ENCODE assay signal across 1 cellular context in genomic region chr12:65930114-65930828, GRCh38.
TF ChIP-seq lines count a peak whose summit lies in the region.

No MANE protein-coding gene starts in this region.

TF ChIP-seq in HepG2, 621 proteins besides CTCF, POLR2A, EP300 and RAD21 (continued from another document):
- no peak for TF ChIP-seq PREB (CRISPR knock-in tag; IDR thresholded peaks at IDR 0.05)
- peak; percentile 52; the same call in 1 of the 2 replicates for TF ChIP-seq ZNF331 (CRISPR knock-in tag; IDR thresholded peaks at IDR 0.05)
- TF ChIP-seq SOX5 (CRISPR knock-in tag; IDR thresholded peaks at IDR 0.05; ENCODE audit: borderline replicate concordance), result peak; percentile 91; the same call in 1 of the 2 replicates
- no peak for TF ChIP-seq RBM39 (IDR thresholded peaks at IDR 0.05; ENCODE audit: low read depth, low read length, poor library complexity, severe bottlenecking)
- TF ChIP-seq ZBTB1 (CRISPR knock-in tag; IDR thresholded peaks at IDR 0.05; ENCODE audit: borderline replicate concordance), result no peak
- TF ChIP-seq MXD4 (CRISPR knock-in tag; IDR thresholded peaks at IDR 0.05), result no peak
- TF ChIP-seq, protein P1, sequence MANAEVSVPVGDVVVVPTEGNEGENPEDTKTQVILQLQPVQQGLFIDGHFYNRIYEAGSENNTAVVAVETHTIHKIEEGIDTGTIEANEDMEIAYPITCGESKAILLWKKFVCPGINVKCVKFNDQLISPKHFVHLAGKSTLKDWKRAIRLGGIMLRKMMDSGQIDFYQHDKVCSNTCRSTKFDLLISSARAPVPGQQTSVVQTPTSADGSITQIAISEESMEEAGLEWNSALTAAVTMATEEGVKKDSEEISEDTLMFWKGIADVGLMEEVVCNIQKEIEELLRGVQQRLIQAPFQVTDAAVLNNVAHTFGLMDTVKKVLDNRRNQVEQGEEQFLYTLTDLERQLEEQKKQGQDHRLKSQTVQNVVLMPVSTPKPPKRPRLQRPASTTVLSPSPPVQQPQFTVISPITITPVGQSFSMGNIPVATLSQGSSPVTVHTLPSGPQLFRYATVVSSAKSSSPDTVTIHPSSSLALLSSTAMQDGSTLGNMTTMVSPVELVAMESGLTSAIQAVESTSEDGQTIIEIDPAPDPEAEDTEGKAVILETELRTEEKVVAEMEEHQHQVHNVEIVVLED (CRISPR knock-in tag; IDR thresholded peaks at IDR 0.05; ENCODE audit: borderline replicate concordance), result peak; percentile 33; the same call in 1 of the 2 replicates
- no peak for TF ChIP-seq CERS6 (CRISPR knock-in tag; IDR thresholded peaks at IDR 0.05)
- no peak for TF ChIP-seq ZSCAN30 (CRISPR knock-in tag; IDR thresholded peaks at IDR 0.05)
- no peak for TF ChIP-seq CREB3 (CRISPR knock-in tag; IDR thresholded peaks at IDR 0.05)
- TF ChIP-seq, protein P2, sequence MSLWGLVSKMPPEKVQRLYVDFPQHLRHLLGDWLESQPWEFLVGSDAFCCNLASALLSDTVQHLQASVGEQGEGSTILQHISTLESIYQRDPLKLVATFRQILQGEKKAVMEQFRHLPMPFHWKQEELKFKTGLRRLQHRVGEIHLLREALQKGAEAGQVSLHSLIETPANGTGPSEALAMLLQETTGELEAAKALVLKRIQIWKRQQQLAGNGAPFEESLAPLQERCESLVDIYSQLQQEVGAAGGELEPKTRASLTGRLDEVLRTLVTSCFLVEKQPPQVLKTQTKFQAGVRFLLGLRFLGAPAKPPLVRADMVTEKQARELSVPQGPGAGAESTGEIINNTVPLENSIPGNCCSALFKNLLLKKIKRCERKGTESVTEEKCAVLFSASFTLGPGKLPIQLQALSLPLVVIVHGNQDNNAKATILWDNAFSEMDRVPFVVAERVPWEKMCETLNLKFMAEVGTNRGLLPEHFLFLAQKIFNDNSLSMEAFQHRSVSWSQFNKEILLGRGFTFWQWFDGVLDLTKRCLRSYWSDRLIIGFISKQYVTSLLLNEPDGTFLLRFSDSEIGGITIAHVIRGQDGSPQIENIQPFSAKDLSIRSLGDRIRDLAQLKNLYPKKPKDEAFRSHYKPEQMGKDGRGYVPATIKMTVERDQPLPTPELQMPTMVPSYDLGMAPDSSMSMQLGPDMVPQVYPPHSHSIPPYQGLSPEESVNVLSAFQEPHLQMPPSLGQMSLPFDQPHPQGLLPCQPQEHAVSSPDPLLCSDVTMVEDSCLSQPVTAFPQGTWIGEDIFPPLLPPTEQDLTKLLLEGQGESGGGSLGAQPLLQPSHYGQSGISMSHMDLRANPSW (CRISPR knock-in tag; IDR thresholded peaks at IDR 0.05; ENCODE audit: borderline replicate concordance), result 0 out of 2 replicates have a peak, but pooled peaks have one; percentile 90
- TF ChIP-seq ZBTB14 (CRISPR knock-in tag; IDR thresholded peaks at IDR 0.05), result no peak
- no peak for TF ChIP-seq MZF1 (CRISPR knock-in tag; IDR thresholded peaks at IDR 0.05; ENCODE audit: borderline replicate concordance)
- no peak for TF ChIP-seq PRMT3 (CRISPR knock-in tag; IDR thresholded peaks at IDR 0.05; ENCODE audit: borderline replicate concordance, low read depth)
- TF ChIP-seq LCORL (IDR thresholded peaks at IDR 0.05), result peak; percentile 58; the same call in 1 of the 2 replicates
- TF ChIP-seq LCORL (CRISPR knock-in tag; IDR thresholded peaks at IDR 0.05), result peak; percentile 90
- TF ChIP-seq KDM5A (IDR thresholded peaks at IDR 0.05; ENCODE audit: borderline replicate concordance, low read length), result no peak
- peak; percentile 91 for TF ChIP-seq SMAD3 (CRISPR knock-in tag; IDR thresholded peaks at IDR 0.05)
- peak; percentile 97 for TF ChIP-seq TCF7 (IDR thresholded peaks at IDR 0.05; ENCODE audit: low read depth)
- no peak for TF ChIP-seq ZSCAN29 (CRISPR knock-in tag; conservative IDR thresholded peaks at IDR 0.05)
- TF ChIP-seq ZNF235 (CRISPR knock-in tag; IDR thresholded peaks at IDR 0.05; ENCODE audit: borderline replicate concordance), result no peak
- no peak for TF ChIP-seq ZNF513 (CRISPR knock-in tag; conservative IDR thresholded peaks at IDR 0.05)
- TF ChIP-seq SIN3B (IDR thresholded peaks at IDR 0.05; ENCODE audit: low read length), result no peak
- TF ChIP-seq, protein P3, sequence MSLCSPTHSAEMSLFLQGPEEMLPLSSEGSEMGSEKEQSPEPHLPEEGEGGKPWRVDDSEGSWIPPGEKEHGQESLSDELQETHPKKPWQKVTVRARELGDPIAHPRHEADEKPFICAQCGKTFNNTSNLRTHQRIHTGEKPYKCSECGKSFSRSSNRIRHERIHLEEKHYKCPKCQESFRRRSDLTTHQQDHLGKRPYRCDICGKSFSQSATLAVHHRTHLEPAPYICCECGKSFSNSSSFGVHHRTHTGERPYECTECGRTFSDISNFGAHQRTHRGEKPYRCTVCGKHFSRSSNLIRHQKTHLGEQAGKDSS (CRISPR knock-in tag; IDR thresholded peaks at IDR 0.05; ENCODE audit: borderline replicate concordance, low read depth), result no peak
- peak; percentile 44; the same call in 1 of the 2 replicates for TF ChIP-seq ZBTB26 (CRISPR knock-in tag; IDR thresholded peaks at IDR 0.05; ENCODE audit: borderline replicate concordance)
- 0 out of 2 replicates have a peak, but pooled peaks have one; percentile 42 for TF ChIP-seq ZSCAN25 (CRISPR knock-in tag; IDR thresholded peaks at IDR 0.05)
